ENCODE assay signal across 8 cellular contexts in genomic region chr2:134253804-134254203, GRCh38. TPM values are rescaled to one million over a fixed set of nuclear protein-coding genes. Genes with fewer than 3 reads are reported as not detected.
DNase-seq lines count a peak whose midpoint lies in the region; ATAC-seq and TF ChIP-seq lines count a peak whose summit lies in the region.

Gene MGAT5 (plus strand): TSS chr2:134254072. CDS start chr2:134254404, 332 bp downstream.

- H3K27ac ChIP-seq in thyroid gland = peak within 1 kb of the TSS in 1 of 3 donors; percentile 1

- TF ChIP-seq CTCF in thyroid gland (IDR thresholded peaks at IDR 0.05) = no peak

- no peaks in the 10 kb centered on the region for H3K9me3 ChIP-seq in thyroid gland

- H3K27me3 ChIP-seq in thyroid gland = no peaks in the 10 kb centered on the region

- H3K4me3 ChIP-seq in thyroid gland (replicated peaks in 1 of 3) = no peak within 1 kb of the TSS

- peaks cover 0 to 17% of the 10 kb centered on the region in 2 donors for H3K4me1 ChIP-seq in thyroid gland

- ATAC-seq in HG03175 (IDR thresholded peaks at IDR 0.05; ENCODE audit: unreplicated experiment) (peak; percentile 27), left cardiac atrium (peak; percentile 9 to 13)

- H3K36me3 ChIP-seq in thyroid gland = no peaks in the 10 kb centered on the region

- intact Hi-C loops in left cardiac atrium (cut with DNase I) (no loop called here), thyroid gland (cut with DNase I) (no loop called here)

- DNase-seq in NCI-H510A treated with DMSO at 0.1 percent for 48 hours (lab: John Stamatoyannopoulos, UW) (peak; percentile 61), NCI-H510A (lab: John Stamatoyannopoulos, UW) (no peak), RPMI8226 (peak; percentile 92), left cardiac atrium (no peak), thyroid gland (peak; percentile 27 to 41), iPS-NIHi7 (ENCODE audit: extremely low spot score) (no peak)
- DNase-seq in stimulated activated CD4-positive, alpha-beta T cell treated with anti-CD3 and anti-CD28 coated beads, Interleukin-2, amount 100 ng/mL, for 48 hours = no peak

- WGBS in thyroid gland, 2 donors = 32 to 62% methylated on average over 4 of the region's 4 CpGs

- TF ChIP-seq POLR2A in thyroid gland (IDR thresholded peaks at IDR 0.05) = no peak

RNA-seq across cellular contexts. Expression of gene MGAT5, which starts in this region (rescaled TPM):
- 100 to 1,000 TPM; 110 to 142 TPM for total RNA-seq in left cardiac atrium
- total RNA-seq in thyroid gland = 10 to 100 TPM; 47.5 to 64.4 (median 50.4) TPM

Comparison
In these comparisons a context has a peak if more than half of its experiments do, and no peak if none do; other contexts are left out.
1. DNase-seq: peak in NCI-H510A treated with DMSO at 0.1 percent for 48 hours (single experiment), RPMI8226 (single experiment) and thyroid gland (2 of 2); none in NCI-H510A (single experiment), left cardiac atrium (single experiment), stimulated activated CD4-positive, alpha-beta T cell treated with anti-CD3 and anti-CD28 coated beads, Interleukin-2, amount 100 ng/mL, for 48 hours (0 of 2) and iPS-NIHi7 (single experiment).